In genomic region chr11:106329273-106330018, GRCh38 we compare ENCODE assay signal across 19 cellular contexts.
DNase-seq lines count a peak whose midpoint lies in the region; FAIRE-seq and TF ChIP-seq lines count a peak whose summit lies in the region.
"Had no signal": no experiment of that assay in that cellular context is flagged by ENCODE, and none has a peak within 500 bp of the region (broad histone marks: within the 10 kb centered on the region; RNA-seq: fewer than 3 reads in every experiment).

No MANE protein-coding gene starts in this region.

- no peak overlapping the region for H3K27ac Mint-ChIP-seq in activated CD4-positive, alpha-beta T cell treated with anti-CD3 and anti-CD28 coated beads, Interleukin-2, amount 10 ng/mL, durations not matched to agents 24 days and 14 days
- H3K27ac Mint-ChIP-seq: CD8-positive, alpha-beta memory T cell had no signal

- H3K27me3 Mint-ChIP-seq in activated CD4-positive, alpha-beta T cell treated with anti-CD3 and anti-CD28 coated beads, Interleukin-2, amount 10 ng/mL, durations not matched to agents 24 days and 14 days, result no peaks in the 10 kb centered on the region
- H3K27me3 Mint-ChIP-seq: CD8-positive, alpha-beta memory T cell had no signal

- no peaks in the 10 kb centered on the region for H3K36me3 Mint-ChIP-seq in activated CD4-positive, alpha-beta T cell treated with anti-CD3 and anti-CD28 coated beads, Interleukin-2, amount 10 ng/mL, durations not matched to agents 24 days and 14 days (ENCODE audit: low read depth)
- H3K36me3 Mint-ChIP-seq: CD8-positive, alpha-beta memory T cell had no signal

- FAIRE-seq in GM12891 (lab: Jason Lieb, UNC), result no peak
- FAIRE-seq: RCC 7860 had no signal

- no peak overlapping the region for H3K4me3 Mint-ChIP-seq in activated CD4-positive, alpha-beta T cell treated with anti-CD3 and anti-CD28 coated beads, Interleukin-2, amount 10 ng/mL, durations not matched to agents 24 days and 14 days
- H3K4me3 Mint-ChIP-seq: CD8-positive, alpha-beta memory T cell had no signal

- H3K9me3 Mint-ChIP-seq in activated CD4-positive, alpha-beta T cell treated with anti-CD3 and anti-CD28 coated beads, Interleukin-2, amount 10 ng/mL, durations not matched to agents 24 days and 14 days, result no peaks in the 10 kb centered on the region

- H3K36me3 ChIP-seq in brain microvascular endothelial cell (replicated peaks) (no peaks in the 10 kb centered on the region), SJCRH30 (no peaks in the 10 kb centered on the region)
- H3K36me3 ChIP-seq: BLaER1 treated with 17β-estradiol and CSF1 and Interleukin-3, amounts not matched to agents 10 nM and 100 nM had no signal

- in situ Hi-C loops in brain microvascular endothelial cell (cut with HindIII; ENCODE audit: low pct_ligation_motif_present, low sequenced_read_pairs), result no loop called here
- in situ Hi-C loops in GM13976 (cut with MboI; ENCODE audit: low sequenced_read_pairs, unreplicated experiment), result no loop called here

- no peaks in the 10 kb centered on the region for H3K4me1 Mint-ChIP-seq in activated CD4-positive, alpha-beta T cell treated with anti-CD3 and anti-CD28 coated beads, Interleukin-2, amount 10 ng/mL, durations not matched to agents 24 days and 14 days
- H3K4me1 Mint-ChIP-seq: CD8-positive, alpha-beta memory T cell had no signal

- no peak for TF ChIP-seq POLR2A in GM12891 (IDR thresholded peaks at IDR 0.05; ENCODE audit: low read depth, low read length)

- H3K27me3 ChIP-seq in brain microvascular endothelial cell (replicated peaks) (no peaks in the 10 kb centered on the region), SJCRH30 (no peaks in the 10 kb centered on the region)
- H3K27me3 ChIP-seq: BLaER1 treated with 17β-estradiol and CSF1 and Interleukin-3, amounts not matched to agents 10 nM and 100 nM had no signal

- H3K9me3 ChIP-seq in SJCRH30 (replicated peaks), result no peaks in the 10 kb centered on the region
- H3K9me3 ChIP-seq: BLaER1 treated with 17β-estradiol and CSF1 and Interleukin-3, amounts not matched to agents 10 nM and 100 nM had no signal

- DNase-seq in activated CD4-positive, alpha-beta T cell treated with anti-CD3 and anti-CD28 coated beads, Interleukin-2, amount 10 ng/mL, durations not matched to agents 24 days and 14 days, result peak; percentile 7
- no peak for DNase-seq in activated CD4-positive, alpha-beta T cell treated with anti-CD3 and anti-CD28 coated beads for 48 hours
- DNase-seq in brain microvascular endothelial cell (no peak), fibroblast of villous mesenchyme (ENCODE audit: low read depth) (no peak), DMS114 treated with DMSO at 0.1 percent for 48 hours (lab: John Stamatoyannopoulos, UW; ENCODE audit: unreplicated experiment) (no peak), GM13976 (ENCODE audit: low spot score) (no peak), SJCRH30 (no peak), GM12891 (ENCODE audit: insufficient read length, low spot score) (no peak)
- DNase-seq: 8988T; CD8-positive, alpha-beta memory T cell; H7; NCI-H1105; NCI-H1694; NCI-H2107; NCI-H2227 treated with DMSO at 0.1 percent for 48 hours; NCI-H524 treated with DMSO at 0.1 percent for 48 hours; Right ventricle myocardium superior had no signal

- intact Hi-C loops in activated CD4-positive, alpha-beta T cell treated with anti-CD3 and anti-CD28 coated beads, Interleukin-2, amount 10 ng/mL, durations not matched to agents 24 days and 14 days (cut with micrococcal nuclease), result no loop called here

- TF ChIP-seq CTCF in brain microvascular endothelial cell (IDR thresholded peaks at IDR 0.05; ENCODE audit: low read depth, low read length, missing control alignments) (peak; percentile 33), fibroblast of villous mesenchyme (IDR thresholded peaks at IDR 0.05; ENCODE audit: insufficient read depth, low read depth, low read length) (peak; percentile 18), GM13976 (IDR thresholded peaks at IDR 0.05; ENCODE audit: borderline replicate concordance, control extremely low read depth, extremely low read depth, insufficient read depth, missing control alignments) (no peak)

- H3K4me3 ChIP-seq in brain microvascular endothelial cell (ENCODE audit: low read depth, low read length) (no peak overlapping the region), fibroblast of villous mesenchyme (ENCODE audit: low read depth, low read length) (no peak overlapping the region), SJCRH30 (no peak overlapping the region)
- H3K4me3 ChIP-seq: BLaER1 treated with 17β-estradiol and CSF1 and Interleukin-3, amounts not matched to agents 10 nM and 100 nM had no signal

- H3K27ac ChIP-seq in brain microvascular endothelial cell, result no peak overlapping the region
- H3K27ac ChIP-seq in SJCRH30, result no peak overlapping the region
- H3K27ac ChIP-seq: BLaER1 treated with 17β-estradiol and CSF1 and Interleukin-3, amounts not matched to agents 10 nM and 100 nM had no signal

- H3K4me1 ChIP-seq in SJCRH30, result no peaks in the 10 kb centered on the region
- H3K4me1 ChIP-seq: BLaER1 treated with 17β-estradiol and CSF1 and Interleukin-3, amounts not matched to agents 10 nM and 100 nM had no signal

TF ChIP-seq in GM12891, 5 proteins besides CTCF, POLR2A, EP300 and RAD21:
- no peak for TF ChIP-seq PAX5 (IDR thresholded peaks at IDR 0.05; ENCODE audit: insufficient read depth, low read length, severe bottlenecking)
- no peak for TF ChIP-seq TAF1 (IDR thresholded peaks at IDR 0.05; ENCODE audit: low read depth, low read length)
- TF ChIP-seq SPI1 (IDR thresholded peaks at IDR 0.05; ENCODE audit: low read depth, low read length), result no peak
- no peak for TF ChIP-seq POU2F2 (IDR thresholded peaks at IDR 0.05; ENCODE audit: low read depth, low read length)
- no peak for TF ChIP-seq POLR2AphosphoS5 (IDR thresholded peaks at IDR 0.05; ENCODE audit: low read depth, low read length)
